Comparison of ENCODE assay signal across 1 cellular context in the genomic region with DNA sequence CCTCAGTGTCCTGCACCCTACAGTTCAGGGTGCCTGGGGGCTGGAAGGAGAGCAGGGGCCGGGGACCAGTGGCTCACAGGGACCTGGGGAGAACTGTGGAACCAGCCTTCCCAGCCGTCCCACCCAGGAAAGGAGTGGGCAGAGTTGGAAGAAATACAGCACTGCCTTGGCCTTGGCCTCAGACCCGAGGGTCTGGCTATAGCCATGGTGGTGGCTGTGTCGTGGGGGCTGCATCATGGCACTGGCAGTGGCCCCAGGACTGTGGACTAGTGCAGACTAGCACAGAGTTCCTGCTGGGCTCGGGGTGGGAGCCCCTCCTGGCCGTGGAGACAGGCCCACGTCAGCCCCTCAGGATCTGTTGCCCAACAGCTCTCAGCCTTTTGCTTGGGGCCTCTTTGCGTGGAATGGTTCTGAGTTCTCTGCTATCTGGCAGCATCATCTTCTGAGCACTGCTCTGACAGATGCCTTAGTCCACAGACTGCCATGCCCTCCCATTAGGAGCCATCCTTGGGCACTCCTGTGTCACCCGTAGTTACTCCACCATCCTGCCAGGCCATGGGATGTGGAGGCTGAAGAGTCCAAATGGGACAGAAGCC.
TF ChIP-seq lines count a peak whose summit lies in the region.

No MANE protein-coding gene starts in this region.

TF ChIP-seq in WTC11, 78 proteins besides CTCF, POLR2A, EP300 and RAD21 (continued from another document):
- TF ChIP-seq, protein P1, sequence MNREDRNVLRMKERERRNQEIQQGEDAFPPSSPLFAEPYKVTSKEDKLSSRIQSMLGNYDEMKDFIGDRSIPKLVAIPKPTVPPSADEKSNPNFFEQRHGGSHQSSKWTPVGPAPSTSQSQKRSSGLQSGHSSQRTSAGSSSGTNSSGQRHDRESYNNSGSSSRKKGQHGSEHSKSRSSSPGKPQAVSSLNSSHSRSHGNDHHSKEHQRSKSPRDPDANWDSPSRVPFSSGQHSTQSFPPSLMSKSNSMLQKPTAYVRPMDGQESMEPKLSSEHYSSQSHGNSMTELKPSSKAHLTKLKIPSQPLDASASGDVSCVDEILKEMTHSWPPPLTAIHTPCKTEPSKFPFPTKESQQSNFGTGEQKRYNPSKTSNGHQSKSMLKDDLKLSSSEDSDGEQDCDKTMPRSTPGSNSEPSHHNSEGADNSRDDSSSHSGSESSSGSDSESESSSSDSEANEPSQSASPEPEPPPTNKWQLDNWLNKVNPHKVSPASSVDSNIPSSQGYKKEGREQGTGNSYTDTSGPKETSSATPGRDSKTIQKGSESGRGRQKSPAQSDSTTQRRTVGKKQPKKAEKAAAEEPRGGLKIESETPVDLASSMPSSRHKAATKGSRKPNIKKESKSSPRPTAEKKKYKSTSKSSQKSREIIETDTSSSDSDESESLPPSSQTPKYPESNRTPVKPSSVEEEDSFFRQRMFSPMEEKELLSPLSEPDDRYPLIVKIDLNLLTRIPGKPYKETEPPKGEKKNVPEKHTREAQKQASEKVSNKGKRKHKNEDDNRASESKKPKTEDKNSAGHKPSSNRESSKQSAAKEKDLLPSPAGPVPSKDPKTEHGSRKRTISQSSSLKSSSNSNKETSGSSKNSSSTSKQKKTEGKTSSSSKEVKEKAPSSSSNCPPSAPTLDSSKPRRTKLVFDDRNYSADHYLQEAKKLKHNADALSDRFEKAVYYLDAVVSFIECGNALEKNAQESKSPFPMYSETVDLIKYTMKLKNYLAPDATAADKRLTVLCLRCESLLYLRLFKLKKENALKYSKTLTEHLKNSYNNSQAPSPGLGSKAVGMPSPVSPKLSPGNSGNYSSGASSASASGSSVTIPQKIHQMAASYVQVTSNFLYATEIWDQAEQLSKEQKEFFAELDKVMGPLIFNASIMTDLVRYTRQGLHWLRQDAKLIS (CRISPR knock-in tag; IDR thresholded peaks at IDR 0.05; ENCODE audit: borderline replicate concordance): no peak
- TF ChIP-seq TEAD1 (CRISPR knock-in tag; IDR thresholded peaks at IDR 0.05) (no peak), CREB1 (CRISPR knock-in tag; IDR thresholded peaks at IDR 0.05) (no peak), ZNF317 (CRISPR knock-in tag; IDR thresholded peaks at IDR 0.05; ENCODE audit: borderline replicate concordance, low read depth) (no peak)
